ENCODE assay signal across 1 cellular context in genomic region chr17:9498490-9498889, GRCh38.
TF ChIP-seq lines count a peak whose summit lies in the region.

No MANE protein-coding gene starts in this region.

TF ChIP-seq in SK-N-SH treated with all-trans-retinoic acid at 6 μM for 48 hours, 23 proteins besides CTCF, POLR2A, EP300 and RAD21 (continued from another document):
- no peak for TF ChIP-seq ESRRG (CRISPR knock-in tag; IDR thresholded peaks at IDR 0.05)
- no peak for TF ChIP-seq ZFP30 (CRISPR knock-in tag; IDR thresholded peaks at IDR 0.05)
- TF ChIP-seq ISL1 (CRISPR knock-in tag; IDR thresholded peaks at IDR 0.05), result no peak
- TF ChIP-seq PPARA (CRISPR knock-in tag; IDR thresholded peaks at IDR 0.05; ENCODE audit: borderline replicate concordance), result no peak
